ENCODE assay signal across 1 cellular context in genomic region chr4:184843984-184844554, GRCh38.
TF ChIP-seq lines count a peak whose summit lies in the region.

No MANE protein-coding gene starts in this region.

TF ChIP-seq in K562, 482 proteins besides CTCF, POLR2A, EP300 and RAD21 (continued from another document and continues in another):
- TF ChIP-seq FUS (optimal IDR thresholded peaks at IDR 0.05; ENCODE audit: low read depth, low read length) = no peak
- no peak for TF ChIP-seq DACH1 (IDR thresholded peaks at IDR 0.05; ENCODE audit: partially characterized antibody)
- peak; percentile 30 for TF ChIP-seq HDAC3 (IDR thresholded peaks at IDR 0.05; ENCODE audit: borderline replicate concordance, partially characterized antibody)
- TF ChIP-seq ZNF274 (IDR thresholded peaks at IDR 0.05; ENCODE audit: borderline replicate concordance, low read depth, low read length) = no peak
- TF ChIP-seq, protein P1, sequence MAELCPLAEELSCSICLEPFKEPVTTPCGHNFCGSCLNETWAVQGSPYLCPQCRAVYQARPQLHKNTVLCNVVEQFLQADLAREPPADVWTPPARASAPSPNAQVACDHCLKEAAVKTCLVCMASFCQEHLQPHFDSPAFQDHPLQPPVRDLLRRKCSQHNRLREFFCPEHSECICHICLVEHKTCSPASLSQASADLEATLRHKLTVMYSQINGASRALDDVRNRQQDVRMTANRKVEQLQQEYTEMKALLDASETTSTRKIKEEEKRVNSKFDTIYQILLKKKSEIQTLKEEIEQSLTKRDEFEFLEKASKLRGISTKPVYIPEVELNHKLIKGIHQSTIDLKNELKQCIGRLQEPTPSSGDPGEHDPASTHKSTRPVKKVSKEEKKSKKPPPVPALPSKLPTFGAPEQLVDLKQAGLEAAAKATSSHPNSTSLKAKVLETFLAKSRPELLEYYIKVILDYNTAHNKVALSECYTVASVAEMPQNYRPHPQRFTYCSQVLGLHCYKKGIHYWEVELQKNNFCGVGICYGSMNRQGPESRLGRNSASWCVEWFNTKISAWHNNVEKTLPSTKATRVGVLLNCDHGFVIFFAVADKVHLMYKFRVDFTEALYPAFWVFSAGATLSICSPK (IDR thresholded peaks at IDR 0.05; ENCODE audit: borderline replicate concordance) = no peak
- TF ChIP-seq ETS1 (conservative IDR thresholded peaks at IDR 0.05; ENCODE audit: control insufficient read depth, low read depth, low read length) = no peak
- peak; percentile 52 to 54; a peak in 2 of 4 replicates for TF ChIP-seq NRF1 (conservative IDR thresholded peaks at IDR 0.05 in 1 of 2, IDR thresholded peaks at IDR 0.05 in 1 of 2)
- TF ChIP-seq, protein P2, sequence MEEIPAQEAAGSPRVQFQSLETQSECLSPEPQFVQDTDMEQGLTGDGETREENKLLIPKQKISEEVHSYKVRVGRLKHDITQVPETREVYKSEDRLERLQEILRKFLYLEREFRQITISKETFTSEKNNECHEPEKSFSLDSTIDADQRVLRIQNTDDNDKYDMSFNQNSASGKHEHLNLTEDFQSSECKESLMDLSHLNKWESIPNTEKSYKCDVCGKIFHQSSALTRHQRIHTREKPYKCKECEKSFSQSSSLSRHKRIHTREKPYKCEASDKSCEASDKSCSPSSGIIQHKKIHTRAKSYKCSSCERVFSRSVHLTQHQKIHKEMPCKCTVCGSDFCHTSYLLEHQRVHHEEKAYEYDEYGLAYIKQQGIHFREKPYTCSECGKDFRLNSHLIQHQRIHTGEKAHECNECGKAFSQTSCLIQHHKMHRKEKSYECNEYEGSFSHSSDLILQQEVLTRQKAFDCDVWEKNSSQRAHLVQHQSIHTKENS (CRISPR knock-in tag; IDR thresholded peaks at IDR 0.05) = no peak
- TF ChIP-seq NR2F6 (CRISPR knock-in tag; IDR thresholded peaks at IDR 0.05) = no peak
- no peak for TF ChIP-seq SRSF9 (IDR thresholded peaks at IDR 0.05; ENCODE audit: borderline replicate concordance, low read depth, low read length)
- TF ChIP-seq ZNF507 (tag; conservative IDR thresholded peaks at IDR 0.05) = no peak
- no peak for TF ChIP-seq HSF4 (CRISPR knock-in tag; IDR thresholded peaks at IDR 0.05; ENCODE audit: borderline replicate concordance)
- TF ChIP-seq, protein P3, sequence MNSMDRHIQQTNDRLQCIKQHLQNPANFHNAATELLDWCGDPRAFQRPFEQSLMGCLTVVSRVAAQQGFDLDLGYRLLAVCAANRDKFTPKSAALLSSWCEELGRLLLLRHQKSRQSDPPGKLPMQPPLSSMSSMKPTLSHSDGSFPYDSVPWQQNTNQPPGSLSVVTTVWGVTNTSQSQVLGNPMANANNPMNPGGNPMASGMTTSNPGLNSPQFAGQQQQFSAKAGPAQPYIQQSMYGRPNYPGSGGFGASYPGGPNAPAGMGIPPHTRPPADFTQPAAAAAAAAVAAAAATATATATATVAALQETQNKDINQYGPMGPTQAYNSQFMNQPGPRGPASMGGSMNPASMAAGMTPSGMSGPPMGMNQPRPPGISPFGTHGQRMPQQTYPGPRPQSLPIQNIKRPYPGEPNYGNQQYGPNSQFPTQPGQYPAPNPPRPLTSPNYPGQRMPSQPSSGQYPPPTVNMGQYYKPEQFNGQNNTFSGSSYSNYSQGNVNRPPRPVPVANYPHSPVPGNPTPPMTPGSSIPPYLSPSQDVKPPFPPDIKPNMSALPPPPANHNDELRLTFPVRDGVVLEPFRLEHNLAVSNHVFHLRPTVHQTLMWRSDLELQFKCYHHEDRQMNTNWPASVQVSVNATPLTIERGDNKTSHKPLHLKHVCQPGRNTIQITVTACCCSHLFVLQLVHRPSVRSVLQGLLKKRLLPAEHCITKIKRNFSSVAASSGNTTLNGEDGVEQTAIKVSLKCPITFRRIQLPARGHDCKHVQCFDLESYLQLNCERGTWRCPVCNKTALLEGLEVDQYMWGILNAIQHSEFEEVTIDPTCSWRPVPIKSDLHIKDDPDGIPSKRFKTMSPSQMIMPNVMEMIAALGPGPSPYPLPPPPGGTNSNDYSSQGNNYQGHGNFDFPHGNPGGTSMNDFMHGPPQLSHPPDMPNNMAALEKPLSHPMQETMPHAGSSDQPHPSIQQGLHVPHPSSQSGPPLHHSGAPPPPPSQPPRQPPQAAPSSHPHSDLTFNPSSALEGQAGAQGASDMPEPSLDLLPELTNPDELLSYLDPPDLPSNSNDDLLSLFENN (IDR thresholded peaks at IDR 0.05; ENCODE audit: low read depth in 2 of 2, low read length in 2 of 2) = no peak
- TF ChIP-seq ZNF324 (CRISPR knock-in tag; IDR thresholded peaks at IDR 0.05) = no peak
- no peak for TF ChIP-seq ZC3H8 (IDR thresholded peaks at IDR 0.05)
- no peak for TF ChIP-seq ZNF76 (CRISPR knock-in tag; IDR thresholded peaks at IDR 0.05; ENCODE audit: borderline replicate concordance)
- no peak for TF ChIP-seq ZNF140 (CRISPR knock-in tag; IDR thresholded peaks at IDR 0.05)
- peak; percentile 64 for TF ChIP-seq TCF3 (CRISPR knock-in tag; IDR thresholded peaks at IDR 0.05)
- TF ChIP-seq MAX (CRISPR knock-in tag; IDR thresholded peaks at IDR 0.05) = peak; percentile 16; the same call in 1 of the 2 replicates
- no peak for TF ChIP-seq DLX4 (CRISPR knock-in tag; IDR thresholded peaks at IDR 0.05)
- TF ChIP-seq PRMT5 (CRISPR knock-in tag; IDR thresholded peaks at IDR 0.05) = no peak
- peak; percentile 85 for TF ChIP-seq TBP (optimal IDR thresholded peaks at IDR 0.05; ENCODE audit: low read depth, low read length)
- peak; percentile 53; the same call in 1 of the 2 replicates for TF ChIP-seq GABPB1 (CRISPR knock-in tag; IDR thresholded peaks at IDR 0.05)
- TF ChIP-seq, protein P4, sequence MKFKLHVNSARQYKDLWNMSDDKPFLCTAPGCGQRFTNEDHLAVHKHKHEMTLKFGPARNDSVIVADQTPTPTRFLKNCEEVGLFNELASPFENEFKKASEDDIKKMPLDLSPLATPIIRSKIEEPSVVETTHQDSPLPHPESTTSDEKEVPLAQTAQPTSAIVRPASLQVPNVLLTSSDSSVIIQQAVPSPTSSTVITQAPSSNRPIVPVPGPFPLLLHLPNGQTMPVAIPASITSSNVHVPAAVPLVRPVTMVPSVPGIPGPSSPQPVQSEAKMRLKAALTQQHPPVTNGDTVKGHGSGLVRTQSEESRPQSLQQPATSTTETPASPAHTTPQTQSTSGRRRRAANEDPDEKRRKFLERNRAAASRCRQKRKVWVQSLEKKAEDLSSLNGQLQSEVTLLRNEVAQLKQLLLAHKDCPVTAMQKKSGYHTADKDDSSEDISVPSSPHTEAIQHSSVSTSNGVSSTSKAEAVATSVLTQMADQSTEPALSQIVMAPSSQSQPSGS (CRISPR knock-in tag; IDR thresholded peaks at IDR 0.05) = no peak
- TF ChIP-seq ZBTB11 (CRISPR knock-in tag; IDR thresholded peaks at IDR 0.05) = 0 out of 6 replicates have a peak, but pooled peaks of 1 of the 3 experiments have one; percentile 38
- TF ChIP-seq CBFA2T3 (IDR thresholded peaks at IDR 0.05) = peak; percentile 76
- peak; percentile 89 for TF ChIP-seq ETV1 (tag; conservative IDR thresholded peaks at IDR 0.05; ENCODE audit: low read depth)
- TF ChIP-seq NFRKB (IDR thresholded peaks at IDR 0.05; ENCODE audit: low read depth) = peak; percentile 92; the same call in 1 of the 2 replicates
- 0 out of 2 replicates have a peak, but pooled peaks have one; percentile 11 for TF ChIP-seq LARP7 (IDR thresholded peaks at IDR 0.05)
- TF ChIP-seq, protein P5, sequence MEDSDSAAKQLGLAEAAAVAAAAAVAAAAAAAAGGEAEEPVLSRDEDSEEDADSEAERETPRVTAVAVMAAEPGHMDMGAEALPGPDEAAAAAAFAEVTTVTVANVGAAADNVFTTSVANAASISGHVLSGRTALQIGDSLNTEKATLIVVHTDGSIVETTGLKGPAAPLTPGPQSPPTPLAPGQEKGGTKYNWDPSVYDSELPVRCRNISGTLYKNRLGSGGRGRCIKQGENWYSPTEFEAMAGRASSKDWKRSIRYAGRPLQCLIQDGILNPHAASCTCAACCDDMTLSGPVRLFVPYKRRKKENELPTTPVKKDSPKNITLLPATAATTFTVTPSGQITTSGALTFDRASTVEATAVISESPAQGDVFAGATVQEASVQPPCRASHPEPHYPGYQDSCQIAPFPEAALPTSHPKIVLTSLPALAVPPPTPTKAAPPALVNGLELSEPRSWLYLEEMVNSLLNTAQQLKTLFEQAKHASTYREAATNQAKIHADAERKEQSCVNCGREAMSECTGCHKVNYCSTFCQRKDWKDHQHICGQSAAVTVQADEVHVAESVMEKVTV (CRISPR knock-in tag; IDR thresholded peaks at IDR 0.05) = no peak
- no peak for TF ChIP-seq HOXB6 (CRISPR knock-in tag; IDR thresholded peaks at IDR 0.05; ENCODE audit: borderline replicate concordance)
- TF ChIP-seq ZNF143 (CRISPR knock-in tag; IDR thresholded peaks at IDR 0.05) = no peak
- TF ChIP-seq ZNF780A (CRISPR knock-in tag; IDR thresholded peaks at IDR 0.05) = no peak
- TF ChIP-seq POLR2B (IDR thresholded peaks at IDR 0.05; ENCODE audit: low read depth, partially characterized antibody) = peak; percentile 85
- peak; percentile 33; the same call in 1 of the 2 replicates for TF ChIP-seq CBX5 (IDR thresholded peaks at IDR 0.05; ENCODE audit: borderline replicate concordance, low read depth)
- TF ChIP-seq PHF20 (IDR thresholded peaks at IDR 0.05; ENCODE audit: partially characterized antibody) = no peak
- TF ChIP-seq U2AF1 (optimal IDR thresholded peaks at IDR 0.05; ENCODE audit: low read depth, low read length) = no peak
- no peak for TF ChIP-seq NCOA6 (IDR thresholded peaks at IDR 0.05)
- TF ChIP-seq CHD2 (IDR thresholded peaks at IDR 0.05; ENCODE audit: low read depth, low read length) = no peak
- no peak for TF ChIP-seq ZKSCAN1 (IDR thresholded peaks at IDR 0.05; ENCODE audit: low read depth, low read length)
- TF ChIP-seq, protein P6, sequence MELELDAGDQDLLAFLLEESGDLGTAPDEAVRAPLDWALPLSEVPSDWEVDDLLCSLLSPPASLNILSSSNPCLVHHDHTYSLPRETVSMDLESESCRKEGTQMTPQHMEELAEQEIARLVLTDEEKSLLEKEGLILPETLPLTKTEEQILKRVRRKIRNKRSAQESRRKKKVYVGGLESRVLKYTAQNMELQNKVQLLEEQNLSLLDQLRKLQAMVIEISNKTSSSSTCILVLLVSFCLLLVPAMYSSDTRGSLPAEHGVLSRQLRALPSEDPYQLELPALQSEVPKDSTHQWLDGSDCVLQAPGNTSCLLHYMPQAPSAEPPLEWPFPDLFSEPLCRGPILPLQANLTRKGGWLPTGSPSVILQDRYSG (tag; conservative IDR thresholded peaks at IDR 0.05; ENCODE audit: low read depth) = 0 out of 2 replicates have a peak, but pooled peaks have one; percentile 39
- TF ChIP-seq, protein P7, sequence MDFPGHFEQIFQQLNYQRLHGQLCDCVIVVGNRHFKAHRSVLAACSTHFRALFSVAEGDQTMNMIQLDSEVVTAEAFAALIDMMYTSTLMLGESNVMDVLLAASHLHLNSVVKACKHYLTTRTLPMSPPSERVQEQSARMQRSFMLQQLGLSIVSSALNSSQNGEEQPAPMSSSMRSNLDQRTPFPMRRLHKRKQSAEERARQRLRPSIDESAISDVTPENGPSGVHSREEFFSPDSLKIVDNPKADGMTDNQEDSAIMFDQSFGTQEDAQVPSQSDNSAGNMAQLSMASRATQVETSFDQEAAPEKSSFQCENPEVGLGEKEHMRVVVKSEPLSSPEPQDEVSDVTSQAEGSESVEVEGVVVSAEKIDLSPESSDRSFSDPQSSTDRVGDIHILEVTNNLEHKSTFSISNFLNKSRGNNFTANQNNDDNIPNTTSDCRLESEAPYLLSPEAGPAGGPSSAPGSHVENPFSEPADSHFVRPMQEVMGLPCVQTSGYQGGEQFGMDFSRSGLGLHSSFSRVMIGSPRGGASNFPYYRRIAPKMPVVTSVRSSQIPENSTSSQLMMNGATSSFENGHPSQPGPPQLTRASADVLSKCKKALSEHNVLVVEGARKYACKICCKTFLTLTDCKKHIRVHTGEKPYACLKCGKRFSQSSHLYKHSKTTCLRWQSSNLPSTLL (IDR thresholded peaks at IDR 0.05) = no peak
